In the genomic region with DNA sequence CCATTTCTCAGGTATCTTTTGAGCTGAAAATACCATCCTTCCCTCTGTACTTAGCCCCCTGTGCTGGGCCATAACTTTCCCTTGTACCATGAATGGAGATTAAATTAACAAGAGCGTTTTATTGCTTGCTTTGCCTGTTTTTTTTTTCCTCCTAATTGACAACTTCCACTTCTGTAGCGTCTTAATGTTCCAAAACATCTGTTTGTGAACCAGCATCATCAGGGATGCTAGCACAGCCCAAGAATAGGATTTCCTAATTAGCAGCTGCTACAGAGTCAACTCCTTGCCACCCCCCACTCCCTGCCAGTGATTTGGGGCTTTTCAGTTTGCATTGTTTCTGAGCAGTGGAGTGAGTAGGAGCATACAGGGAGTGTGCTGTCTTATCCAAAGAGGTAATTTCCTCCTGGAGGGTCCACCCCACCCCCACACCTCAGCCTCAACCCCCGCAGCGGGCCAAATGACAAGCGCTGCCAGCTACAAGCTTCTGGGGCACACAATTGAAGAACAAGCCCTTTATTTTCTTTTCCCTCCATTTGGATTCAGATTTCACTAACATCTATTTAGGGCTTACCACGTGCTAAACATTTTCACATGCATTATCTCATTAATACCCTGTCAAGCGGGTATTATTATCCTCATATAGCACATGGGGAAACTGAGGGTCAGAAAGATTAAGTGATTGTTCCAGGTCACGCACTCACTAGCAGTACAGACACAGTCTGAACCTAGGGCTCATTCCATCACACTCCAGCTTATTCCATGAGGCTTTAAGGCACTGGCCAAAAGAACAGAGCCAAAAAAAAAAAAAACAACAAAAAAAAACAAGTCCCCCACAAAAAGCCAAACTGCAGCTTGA, we compare ENCODE assay signal across 12 cellular contexts. TPM values are rescaled to one million over a fixed set of nuclear protein-coding genes. Genes with fewer than 3 reads are reported as not detected.
DNase-seq lines count a peak whose midpoint lies in the region; ATAC-seq and TF ChIP-seq lines count a peak whose summit lies in the region.
"Had no signal": no experiment of that assay in that cellular context is flagged by ENCODE, and none has a peak within 500 bp of the region (broad histone marks: within the 10 kb centered on the region; RNA-seq: fewer than 3 reads in every experiment).

No MANE protein-coding gene starts in this region.

- no peak for DNase-seq in CD8-positive, alpha-beta T cell
- DNase-seq in Peyer's patch, result no peak
- no peak for DNase-seq in right atrium auricular region (ENCODE audit: low spot score)
- DNase-seq in pons (ENCODE audit: low spot score), result peak; percentile 85
- no peak for DNase-seq in stimulated activated CD4-positive, alpha-beta T cell treated with anti-CD3 and anti-CD28 coated beads, Interleukin-15, amount 100 ng/mL, for 24 hours
- no peak for DNase-seq in GDM1 (lab: John Stamatoyannopoulos, UW)
- DNase-seq in DMS114 treated with DMSO at 0.1 percent for 48 hours (lab: John Stamatoyannopoulos, UW; ENCODE audit: unreplicated experiment), result no peak
- DNase-seq: BE2C; NCI-H2029 treated with DMSO at 0.1 percent for 48 hours; stimulated activated CD4-positive, alpha-beta T cell treated with anti-CD3 and anti-CD28 coated beads, Interleukin-1b, Interleukin-23, amount 100 ng/mL, for 48 hours had no signal

- intact Hi-C loops in CD8-positive, alpha-beta T cell (cut with DNase I, micrococcal nuclease), result no loop called here

- H3K27ac Mint-ChIP-seq in CD8-positive, alpha-beta T cell, result peak overlapping the region; percentile 2

- H3K4me1 ChIP-seq in CD8-positive, alpha-beta T cell (ENCODE audit: insufficient read depth, low read length), result no peaks in the 10 kb centered on the region
- H3K4me1 ChIP-seq in Peyer's patch, result peaks cover 0 to 26% (median 0%) of the 10 kb centered on the region in 4 donors
- H3K4me1 ChIP-seq in right atrium auricular region, result peaks cover 0 to 72% of the 10 kb centered on the region in 2 donors

- no peak overlapping the region for H3K4me3 ChIP-seq in CD8-positive, alpha-beta T cell (ENCODE audit: low read depth, low read length)
- H3K4me3 ChIP-seq in Peyer's patch (no peak overlapping the region), right atrium auricular region (no peak overlapping the region)

- no peak overlapping the region for H3K4me3 Mint-ChIP-seq in CD8-positive, alpha-beta T cell

- H3K9me3 Mint-ChIP-seq in CD8-positive, alpha-beta T cell, result peaks cover 9% of the 10 kb centered on the region

- peaks cover 21% of the 10 kb centered on the region for H3K4me1 Mint-ChIP-seq in CD8-positive, alpha-beta T cell (ENCODE audit: low read depth)

- H3K36me3 ChIP-seq in CD8-positive, alpha-beta T cell (ENCODE audit: insufficient read depth, low read length), result no peaks in the 10 kb centered on the region
- no peaks in the 10 kb centered on the region for H3K36me3 ChIP-seq in Peyer's patch
- H3K36me3 ChIP-seq in right atrium auricular region, result no peaks in the 10 kb centered on the region
- H3K36me3 ChIP-seq: BE2C had no signal

- no peaks in the 10 kb centered on the region for H3K9me3 ChIP-seq in CD8-positive, alpha-beta T cell (ENCODE audit: low read length)
- no peaks in the 10 kb centered on the region for H3K9me3 ChIP-seq in Peyer's patch
- peaks cover 0 to 5% of the 10 kb centered on the region in 2 donors for H3K9me3 ChIP-seq in right atrium auricular region
- H3K9me3 ChIP-seq: BE2C had no signal

- ATAC-seq in CD8-positive, alpha-beta T cell, result no peak
- no peak for ATAC-seq in HG03442 (IDR thresholded peaks at IDR 0.05; ENCODE audit: unreplicated experiment)
- ATAC-seq: left lobe of liver had no signal

- no peaks in the 10 kb centered on the region for H3K27me3 ChIP-seq in CD8-positive, alpha-beta T cell (ENCODE audit: insufficient read depth, low read length)
- H3K27me3 ChIP-seq in Peyer's patch (no peaks in the 10 kb centered on the region), right atrium auricular region (no peaks in the 10 kb centered on the region)
- H3K27me3 ChIP-seq: BE2C had no signal

- CTCF ChIA-PET in CD8-positive, alpha-beta T cell (lab: Charles Lee), result interaction anchor here (2.5 kb wide), 1 partner anchor 16 kb away, joined by 9 read pairs; no protein-coding TSS in a partner anchor

- peaks cover 14% of the 10 kb centered on the region for H3K36me3 Mint-ChIP-seq in CD8-positive, alpha-beta T cell

- POLR2A ChIA-PET in CD8-positive, alpha-beta T cell (lab: Charles Lee), result interaction anchor here (0.6 kb wide), 1 partner anchor 103 kb away, joined by 8 read pairs; no protein-coding TSS in a partner anchor

- H3K27ac ChIP-seq in CD8-positive, alpha-beta T cell (ENCODE audit: low read depth, low read length), result no peak overlapping the region
- H3K27ac ChIP-seq in Peyer's patch (peak overlapping the region; percentile 12 to 38 (median 29)), right atrium auricular region (peak overlapping the region; percentile 73 to 92)

- TF ChIP-seq POLR2A in Peyer's patch (IDR thresholded peaks at IDR 0.05), result no peak

- no peaks in the 10 kb centered on the region for H3K27me3 Mint-ChIP-seq in CD8-positive, alpha-beta T cell (ENCODE audit: low read depth)

- no peak for TF ChIP-seq CTCF in CD8-positive, alpha-beta T cell (IDR thresholded peaks at IDR 0.05)
- TF ChIP-seq CTCF in Peyer's patch (IDR thresholded peaks at IDR 0.05) (no peak), right atrium auricular region (IDR thresholded peaks at IDR 0.05) (no peak)

RNA-seq across cellular contexts. Expression of gene HEG1, which starts 16.5 kb away (rescaled TPM):
- total RNA-seq in CD8-positive, alpha-beta T cell, result 10 to 100 TPM; 20.8 to 21.5 TPM
- 10 to 100 TPM in 3 of 4 donors, 1 to 10 TPM in 1; 6.0 to 52.8 (median 10.9) TPM for total RNA-seq in Peyer's patch
- 100 to 1,000 TPM; 202 to 210 TPM for total RNA-seq in right atrium auricular region
